ENCODE assay signal across 1 cellular context in the genomic region with DNA sequence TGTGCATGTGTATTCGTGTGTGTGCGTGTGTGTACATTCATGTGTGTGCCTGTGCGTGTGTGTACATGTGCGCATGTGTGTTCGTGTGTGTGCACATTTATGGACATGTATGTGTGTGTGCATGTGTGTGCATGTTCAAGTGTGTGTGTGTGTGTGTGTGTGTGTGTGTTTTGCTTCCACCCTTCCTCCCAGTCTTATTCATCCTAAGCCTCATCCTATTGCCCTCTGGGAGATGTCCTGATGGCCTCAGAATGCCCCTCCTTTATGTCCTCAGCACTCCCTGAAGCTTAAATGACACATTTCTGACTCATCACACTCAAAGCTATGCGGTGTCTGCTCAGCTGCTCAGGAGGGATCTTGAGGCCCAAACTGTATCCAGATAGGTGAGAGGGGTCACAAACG.
TF ChIP-seq lines count a peak whose summit lies in the region.

No MANE protein-coding gene starts in this region.

TF ChIP-seq in HEK293, 187 proteins besides CTCF, POLR2A, EP300 and RAD21 (continued from another document):
- TF ChIP-seq, protein P1, sequence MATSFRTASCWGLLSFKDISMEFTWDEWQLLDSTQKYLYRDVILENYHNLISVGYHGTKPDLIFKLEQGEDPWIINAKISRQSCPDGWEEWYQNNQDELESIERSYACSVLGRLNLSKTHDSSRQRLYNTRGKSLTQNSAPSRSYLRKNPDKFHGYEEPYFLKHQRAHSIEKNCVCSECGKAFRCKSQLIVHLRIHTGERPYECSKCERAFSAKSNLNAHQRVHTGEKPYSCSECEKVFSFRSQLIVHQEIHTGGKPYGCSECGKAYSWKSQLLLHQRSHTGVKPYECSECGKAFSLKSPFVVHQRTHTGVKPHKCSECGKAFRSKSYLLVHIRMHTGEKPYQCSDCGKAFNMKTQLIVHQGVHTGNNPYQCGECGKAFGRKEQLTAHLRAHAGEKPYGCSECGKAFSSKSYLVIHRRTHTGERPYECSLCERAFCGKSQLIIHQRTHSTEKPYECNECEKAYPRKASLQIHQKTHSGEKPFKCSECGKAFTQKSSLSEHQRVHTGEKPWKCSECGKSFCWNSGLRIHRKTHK (tag by site-specific recombination; IDR thresholded peaks at IDR 0.05), result no peak
- peak; percentile 69; the same call in 1 of the 2 replicates for TF ChIP-seq ZNF311 (tag by site-specific recombination; IDR thresholded peaks at IDR 0.05; ENCODE audit: borderline replicate concordance)
- TF ChIP-seq ZNF10 (tag by site-specific recombination; IDR thresholded peaks at IDR 0.05), result no peak
- TF ChIP-seq, protein P2, sequence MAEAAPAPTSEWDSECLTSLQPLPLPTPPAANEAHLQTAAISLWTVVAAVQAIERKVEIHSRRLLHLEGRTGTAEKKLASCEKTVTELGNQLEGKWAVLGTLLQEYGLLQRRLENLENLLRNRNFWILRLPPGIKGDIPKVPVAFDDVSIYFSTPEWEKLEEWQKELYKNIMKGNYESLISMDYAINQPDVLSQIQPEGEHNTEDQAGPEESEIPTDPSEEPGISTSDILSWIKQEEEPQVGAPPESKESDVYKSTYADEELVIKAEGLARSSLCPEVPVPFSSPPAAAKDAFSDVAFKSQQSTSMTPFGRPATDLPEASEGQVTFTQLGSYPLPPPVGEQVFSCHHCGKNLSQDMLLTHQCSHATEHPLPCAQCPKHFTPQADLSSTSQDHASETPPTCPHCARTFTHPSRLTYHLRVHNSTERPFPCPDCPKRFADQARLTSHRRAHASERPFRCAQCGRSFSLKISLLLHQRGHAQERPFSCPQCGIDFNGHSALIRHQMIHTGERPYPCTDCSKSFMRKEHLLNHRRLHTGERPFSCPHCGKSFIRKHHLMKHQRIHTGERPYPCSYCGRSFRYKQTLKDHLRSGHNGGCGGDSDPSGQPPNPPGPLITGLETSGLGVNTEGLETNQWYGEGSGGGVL (tag by site-specific recombination; IDR thresholded peaks at IDR 0.05), result peak; percentile 61
- TF ChIP-seq KLF1 (tag by site-specific recombination; IDR thresholded peaks at IDR 0.05), result peak; percentile 34; the same call in 1 of the 2 replicates
- no peak for TF ChIP-seq ZNF777 (tag by site-specific recombination; IDR thresholded peaks at IDR 0.05; ENCODE audit: borderline replicate concordance)
- no peak for TF ChIP-seq ZNF624 (tag by site-specific recombination; IDR thresholded peaks at IDR 0.05)
- no peak for TF ChIP-seq YY2 (tag by site-specific recombination; IDR thresholded peaks at IDR 0.05)
- TF ChIP-seq ZFP41 (tag by site-specific recombination; IDR thresholded peaks at IDR 0.05; ENCODE audit: borderline replicate concordance), result no peak
- TF ChIP-seq SP7 (tag by site-specific recombination; IDR thresholded peaks at IDR 0.05), result peak; percentile 61; the same call in 1 of the 2 replicates
- no peak for TF ChIP-seq ZNF654 (tag by site-specific recombination; IDR thresholded peaks at IDR 0.05; ENCODE audit: low read depth)
- TF ChIP-seq, protein P3, sequence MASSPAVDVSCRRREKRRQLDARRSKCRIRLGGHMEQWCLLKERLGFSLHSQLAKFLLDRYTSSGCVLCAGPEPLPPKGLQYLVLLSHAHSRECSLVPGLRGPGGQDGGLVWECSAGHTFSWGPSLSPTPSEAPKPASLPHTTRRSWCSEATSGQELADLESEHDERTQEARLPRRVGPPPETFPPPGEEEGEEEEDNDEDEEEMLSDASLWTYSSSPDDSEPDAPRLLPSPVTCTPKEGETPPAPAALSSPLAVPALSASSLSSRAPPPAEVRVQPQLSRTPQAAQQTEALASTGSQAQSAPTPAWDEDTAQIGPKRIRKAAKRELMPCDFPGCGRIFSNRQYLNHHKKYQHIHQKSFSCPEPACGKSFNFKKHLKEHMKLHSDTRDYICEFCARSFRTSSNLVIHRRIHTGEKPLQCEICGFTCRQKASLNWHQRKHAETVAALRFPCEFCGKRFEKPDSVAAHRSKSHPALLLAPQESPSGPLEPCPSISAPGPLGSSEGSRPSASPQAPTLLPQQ (tag by site-specific recombination; IDR thresholded peaks at IDR 0.05), result peak; percentile 29; the same call in 1 of the 2 replicates
- TF ChIP-seq ZNF585B (tag by site-specific recombination; IDR thresholded peaks at IDR 0.05), result no peak
